8 cellular contexts compared by ENCODE assay signal in the genomic region with DNA sequence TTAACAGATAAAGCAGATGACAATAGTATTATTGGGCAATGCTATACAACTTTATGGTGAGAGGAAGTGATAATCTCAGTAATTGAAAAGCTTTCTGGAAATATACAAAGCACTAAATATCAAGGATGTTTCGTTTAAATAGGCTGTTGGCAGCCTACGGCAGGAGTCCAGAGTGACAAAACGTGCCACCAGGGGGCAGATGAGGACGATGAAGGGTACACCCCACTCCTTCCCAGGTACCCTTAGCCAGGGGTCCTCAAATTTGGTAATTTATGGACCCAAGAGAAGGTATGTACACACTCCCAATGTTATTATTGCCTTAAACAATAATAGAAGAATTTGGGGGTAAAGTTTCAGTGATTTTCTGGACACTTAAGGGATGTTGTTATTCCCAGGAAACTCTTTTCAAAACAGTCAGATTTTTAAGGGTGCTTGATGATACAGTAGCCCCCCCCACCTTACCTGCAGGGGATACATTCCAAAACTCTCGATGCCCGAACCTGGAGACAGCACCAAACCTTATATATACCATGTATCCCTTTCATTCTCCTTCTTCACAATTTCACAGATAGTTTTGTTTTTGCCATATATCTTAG. TPM values are rescaled to one million over a fixed set of nuclear protein-coding genes. Genes with fewer than 3 reads are reported as not detected.
DNase-seq lines count a peak whose midpoint lies in the region; ATAC-seq, FAIRE-seq and TF ChIP-seq lines count a peak whose summit lies in the region.

No MANE protein-coding gene starts in this region.

- H2BK15ac ChIP-seq in mesenchymal stem cell (ENCODE audit: low read depth, poor library complexity, severe bottlenecking): no peak overlapping the region

- H3K4me1 ChIP-seq in DOHH2 (ENCODE audit: control insufficient read depth, low read length) (no peaks in the 10 kb centered on the region), K562 (replicated peaks in 1 of 2; ENCODE audit: control insufficient read depth in 2 of 2, insufficient read depth in 2 of 2, low read length in 2 of 2) (peaks cover 0 to 15% of the 10 kb centered on the region in 2 experiments; a peak in 2 of 5 replicates), mesenchymal stem cell (ENCODE audit: control insufficient read depth, insufficient read depth, low read depth, low read length) (no peaks in the 10 kb centered on the region)

- H3K4ac ChIP-seq in mesenchymal stem cell (ENCODE audit: low read depth in 1 of 2, low read length in 2 of 2): no peak overlapping the region

- TF ChIP-seq CTCF in DOHH2 (IDR thresholded peaks at IDR 0.05; ENCODE audit: low read depth, low read length, poor library complexity, severe bottlenecking): peak; percentile 70
- TF ChIP-seq CTCF in K562 (IDR thresholded peaks at IDR 0.05 in 2 of 3, conservative IDR thresholded peaks at IDR 0.05 in 1 of 3; ENCODE audit: insufficient read depth in 2 of 3, low read depth in 1 of 3, low read length in 3 of 3): peak; percentile 48 to 68 (median 56)

- TF ChIP-seq RAD21 in K562 (CRISPR knock-in tag; conservative IDR thresholded peaks at IDR 0.05 in 1 of 2, IDR thresholded peaks at IDR 0.05 in 1 of 2): peak; percentile 50 to 68

- peak; percentile 7 for DNase-seq in KBM-7
- DNase-seq in K562 (ENCODE audit: extremely low read depth in 1 of 4, low spot score in 3 of 4): peak; percentile 49 to 58 (median 52)
- peak; percentile 6 for DNase-seq in mesenchymal stem cell
- DNase-seq in DMS153 treated with DMSO at 0.1 percent for 48 hours (lab: John Stamatoyannopoulos, UW; ENCODE audit: unreplicated experiment): no peak
- no peak for DNase-seq in GM12892 (ENCODE audit: insufficient read length)
- no peak for DNase-seq in activated CD4-positive, CD25-positive, alpha-beta regulatory T cell (lab: John Stamatoyannopoulos, UW)

- WGBS in K562 (ENCODE audit: insufficient coverage, low coverage, missing lambda C conversion rate): 2% methylated on average over 6 of the region's 6 CpGs
- 39% methylated on average over 6 of the region's 6 CpGs for WGBS in mesenchymal stem cell

- no peaks in the 10 kb centered on the region for H3F3A ChIP-seq in DOHH2 (ENCODE audit: control insufficient read depth, insufficient read depth)

- H3K4me2 ChIP-seq in DOHH2 (ENCODE audit: low read length) (no peak overlapping the region), K562 (ENCODE audit: insufficient read depth, low read length) (no peak overlapping the region), mesenchymal stem cell (ENCODE audit: low read length, poor library complexity, severe bottlenecking) (no peak overlapping the region)

- H3K9me1 ChIP-seq in K562 (ENCODE audit: control insufficient read depth, insufficient read depth, low read length): no peaks in the 10 kb centered on the region

- in situ Hi-C loops in KBM-7 (cut with MboI; ENCODE audit: low pct_unique_long_range_greater_than_20kb, low sequenced_read_pairs) (no loop called here), K562 (cut with MboI) (loop anchor here (10.0 kb wide), 1 partner anchor 216 kb away; no protein-coding TSS in a partner anchor)

- no peak overlapping the region for H4K91ac ChIP-seq in mesenchymal stem cell (ENCODE audit: low read length)

- H3K14ac ChIP-seq in mesenchymal stem cell (ENCODE audit: low read length in 2 of 2): no peak overlapping the region

- FAIRE-seq in K562 (lab: Jason Lieb, UNC) (peak; percentile 49), GM12892 (lab: Jason Lieb, UNC) (no peak)

- POLR2A ChIA-PET in K562 (lab: Yijun Ruan, JAX): interaction anchor here (0.7 kb wide), 1 partner anchor 149 kb away, joined by 3 read pairs; no protein-coding TSS in a partner anchor

- H3K23ac ChIP-seq in mesenchymal stem cell (ENCODE audit: low read length in 2 of 2): no peak overlapping the region

- peaks cover 6% of the 10 kb centered on the region; the same call in 1 of the 2 replicates for H3K9me3 ChIP-seq in DOHH2 (ENCODE audit: control insufficient read depth, insufficient read depth, low read length)
- no peaks in the 10 kb centered on the region for H3K9me3 ChIP-seq in K562 (replicated peaks; ENCODE audit: control insufficient read depth, insufficient read depth, low read depth, low read length)
- H3K9me3 ChIP-seq in mesenchymal stem cell (ENCODE audit: control insufficient read depth, low read length): no peaks in the 10 kb centered on the region

- CTCF ChIA-PET in K562 (lab: Yijun Ruan, JAX; ENCODE audit: low intra/inter-chr PET ratio): interaction anchor here (0.9 to 2.3 kb wide), 3 partner anchors 207 to 1853 kb away, joined by 3 to 8 read pairs (median 6); no protein-coding TSS in a partner anchor

- H3K4me3 ChIP-seq in DOHH2 (ENCODE audit: low read length) (no peak overlapping the region), K562 (no peak overlapping the region), mesenchymal stem cell (ENCODE audit: insufficient read depth in 1 of 2, low read depth in 1 of 2, low read length in 2 of 2) (no peak overlapping the region)

- H3K27me3 ChIP-seq in DOHH2 (ENCODE audit: control insufficient read depth, low read length) (no peaks in the 10 kb centered on the region), K562 (ENCODE audit: control insufficient read depth in 2 of 2, insufficient read depth in 2 of 2, low read length in 2 of 2) (peaks cover 0 to 22% of the 10 kb centered on the region in 2 experiments; a peak in 2 of 5 replicates), mesenchymal stem cell (ENCODE audit: control insufficient read depth in 1 of 2, insufficient read depth in 1 of 2, low read length in 2 of 2) (peaks cover 14 to 31% of the 10 kb centered on the region in 2 experiments)

- H2BK5ac ChIP-seq in mesenchymal stem cell (ENCODE audit: low read depth, low read length, poor library complexity, severe bottlenecking): no peak overlapping the region

- TF ChIP-seq POLR2A in K562 (conservative IDR thresholded peaks at IDR 0.05): no peak
- TF ChIP-seq POLR2A in GM12892 (IDR thresholded peaks at IDR 0.05; ENCODE audit: low read depth, low read length): no peak

- no peaks in the 10 kb centered on the region for H3K36me3 ChIP-seq in DOHH2 (ENCODE audit: control insufficient read depth, low read length)
- H3K36me3 ChIP-seq in K562 (ENCODE audit: control insufficient read depth, insufficient read depth, low read length): no peaks in the 10 kb centered on the region
- no peaks in the 10 kb centered on the region for H3K36me3 ChIP-seq in mesenchymal stem cell (ENCODE audit: control insufficient read depth in 1 of 2, insufficient read depth in 2 of 2, low read depth in 1 of 2, low read length in 2 of 2)

- no peaks in the 10 kb centered on the region for H4K20me1 ChIP-seq in DOHH2 (ENCODE audit: control insufficient read depth, insufficient read depth, low read depth, low read length)
- no peaks in the 10 kb centered on the region for H4K20me1 ChIP-seq in K562 (replicated peaks; ENCODE audit: control insufficient read depth, insufficient read depth, low read length)

- H3K18ac ChIP-seq in mesenchymal stem cell (ENCODE audit: low read depth in 1 of 2, low read length in 2 of 2): no peak overlapping the region

- no peak overlapping the region for H3K9ac ChIP-seq in K562 (ENCODE audit: insufficient read depth in 1 of 2, low read depth in 2 of 2, low read length in 2 of 2)
- no peak overlapping the region for H3K9ac ChIP-seq in mesenchymal stem cell (ENCODE audit: low read length)

- TF ChIP-seq EP300 in K562 (IDR thresholded peaks at IDR 0.05; ENCODE audit: low read length): no peak

- intact Hi-C loops in K562 (cut with micrococcal nuclease): loop anchor here (10.0 kb wide), 1 partner anchor 1856 kb away; no protein-coding TSS in a partner anchor

- H3K9me2 ChIP-seq in DOHH2 (replicated peaks; ENCODE audit: control insufficient read depth, low read length): no peaks in the 10 kb centered on the region

- H3K79me2 ChIP-seq in DOHH2 (ENCODE audit: control insufficient read depth, low read length): no peaks in the 10 kb centered on the region
- no peaks in the 10 kb centered on the region for H3K79me2 ChIP-seq in K562 (ENCODE audit: control insufficient read depth, insufficient read depth, low read length)

- ATAC-seq in K562 (peak; percentile 84), HG03045 (IDR thresholded peaks at IDR 0.05; ENCODE audit: unreplicated experiment) (no peak)

- H2AK5ac ChIP-seq in mesenchymal stem cell (ENCODE audit: low read length, severe bottlenecking): no peak overlapping the region

- H4K8ac ChIP-seq in mesenchymal stem cell (ENCODE audit: low read length): no peak overlapping the region

- H2BK12ac ChIP-seq in mesenchymal stem cell (ENCODE audit: low read length in 2 of 2): no peak overlapping the region

- H2AFZ ChIP-seq in K562 (ENCODE audit: low read depth, low read length) (no peak overlapping the region), mesenchymal stem cell (ENCODE audit: low read depth, low read length) (no peak overlapping the region)

- BruUV-seq in K562 (replicated peaks; lab: Mats Ljungman, UMichigan): no TSS peak

- H3K27ac ChIP-seq in DOHH2 (ENCODE audit: low read depth, low read length) (no peak overlapping the region), K562 (ENCODE audit: extremely low read depth, low read depth, low read length) (no peak overlapping the region), mesenchymal stem cell (ENCODE audit: low read length, poor library complexity, severe bottlenecking) (no peak overlapping the region)

- H2BK120ac ChIP-seq in mesenchymal stem cell (ENCODE audit: low read depth, low read length): no peak overlapping the region

- H3K79me1 ChIP-seq in mesenchymal stem cell (replicated peaks; ENCODE audit: low read length, poor library complexity, severe bottlenecking): no peaks in the 10 kb centered on the region

RNA-seq across cellular contexts. Expression of a gene that starts 1.4 kb away (rescaled TPM):
- total RNA-seq in K562 (2011; cell fraction: chromatin; rRNA removed; ENCODE audit: low replicate concordance): not detected in 2 replicates
- not detected in 2 replicates for total RNA-seq in K562 (2011; cell fraction: nucleolus; rRNA removed)
- not detected in 2 replicates for total RNA-seq in K562 (2011; cell fraction: nucleoplasm; rRNA removed)
- total RNA-seq in K562 (2014; rRNA removed) (not detected in 2 replicates), K562 (2014; rRNA removed; fragmentation: Illumina TruSeq; extraction: Trizol) (not detected in 2 replicates), K562 (2015; rRNA removed; fragmentation: Illumina TruSeq; extraction: Trizol) (not detected in 2 replicates), K562 (2021) (not detected in 2 replicates)
- polyA plus RNA-seq in K562 (2011; rRNA removed) (not detected in 2 replicates), K562 (2014; fragmentation: Illumina TruSeq; extraction: Trizol) (not detected in 2 replicates), K562 (2014; fragmentation: Nextera tagmentation; extraction: Ambion mirVana) (not detected), K562 (2014; rRNA removed) (not detected in 2 replicates)
- polyA plus RNA-seq in K562 (2011; cell fraction: cytosol; rRNA removed): not detected in 2 replicates
- polyA plus RNA-seq in K562 (2011; cell fraction: nucleus; rRNA removed): not detected in 2 replicates
- polyA plus RNA-seq in K562 (2012): not detected in 2 replicates
- not detected in 2 replicates for polyA minus RNA-seq in K562 (2011; rRNA and poly(A)+ RNA removed)
- polyA minus RNA-seq in K562 (2011; cell fraction: cytosol; rRNA and poly(A)+ RNA removed): not detected in 2 replicates
- not detected in 2 replicates for polyA minus RNA-seq in K562 (2011; cell fraction: nucleus; rRNA and poly(A)+ RNA removed)
- polyA plus RNA-seq in mesenchymal stem cell (2013, experiment 1 of 2): 0.94 TPM
- polyA plus RNA-seq in mesenchymal stem cell (2013, experiment 2 of 2): 0.90 TPM
- polyA plus RNA-seq in GM12892 (2012; ENCODE audit: missing spikeins): not detected

RNA-seq across cellular contexts. Expression of a gene that starts 38.1 kb away (rescaled TPM):
- 1.1 TPM in 2 replicates for total RNA-seq in K562 (2011; cell fraction: chromatin; rRNA removed; ENCODE audit: low replicate concordance)
- total RNA-seq in K562 (2011; cell fraction: nucleolus; rRNA removed): 2.2 and 2.5 TPM in 2 replicates
- 1.6 and 1.8 TPM in 2 replicates for total RNA-seq in K562 (2011; cell fraction: nucleoplasm; rRNA removed)
- total RNA-seq in K562 (2014; rRNA removed) (5.7 and 6.0 TPM in 2 replicates), K562 (2014; rRNA removed; fragmentation: Illumina TruSeq; extraction: Trizol) (0.93 and 1.2 TPM in 2 replicates), K562 (2015; rRNA removed; fragmentation: Illumina TruSeq; extraction: Trizol) (2.6 and 3.1 TPM in 2 replicates), K562 (2021) (3.1 and 3.8 TPM in 2 replicates)
- polyA plus RNA-seq in K562 (2011; rRNA removed) (0.14 and 2.1 TPM in 2 replicates), K562 (2014; fragmentation: Illumina TruSeq; extraction: Trizol) (1.3 and 1.7 TPM in 2 replicates), K562 (2014; fragmentation: Nextera tagmentation; extraction: Ambion mirVana) (under 1 TPM; 0.52 to 0.69 TPM), K562 (2014; rRNA removed) (2.4 and 3.6 TPM in 2 replicates)
- 0.44 and 5.8 TPM in 2 replicates for polyA plus RNA-seq in K562 (2011; cell fraction: cytosol; rRNA removed)
- polyA plus RNA-seq in K562 (2011; cell fraction: nucleus; rRNA removed): 0.70 TPM in 1 of 2 replicates, not detected in the other
- polyA plus RNA-seq in K562 (2012): 5.1 and 9.2 TPM in 2 replicates
- 0.18 and 1.2 TPM in 2 replicates for polyA minus RNA-seq in K562 (2011; rRNA and poly(A)+ RNA removed)
- polyA minus RNA-seq in K562 (2011; cell fraction: cytosol; rRNA and poly(A)+ RNA removed): 0.95 TPM in 1 of 2 replicates, not detected in the other
- 0.40 TPM in 1 of 2 replicates, not detected in the other for polyA minus RNA-seq in K562 (2011; cell fraction: nucleus; rRNA and poly(A)+ RNA removed)
- polyA plus RNA-seq in mesenchymal stem cell (2013, experiment 1 of 2): 55.4 TPM
- polyA plus RNA-seq in mesenchymal stem cell (2013, experiment 2 of 2): 55.8 TPM
- not detected for polyA plus RNA-seq in GM12892 (2012; ENCODE audit: missing spikeins)

Comparison
In these comparisons a context has a peak if more than half of its experiments do, and no peak if none do; other contexts are left out.
1. DNase-seq: peak in KBM-7 (single experiment), K562 (4 of 4) and mesenchymal stem cell (single experiment); none in DMS153 treated with DMSO at 0.1 percent for 48 hours (single experiment), GM12892 (single experiment) and activated CD4-positive, CD25-positive, alpha-beta regulatory T cell (0 of 4).